39 cellular contexts compared by ENCODE assay signal in the genomic region with DNA sequence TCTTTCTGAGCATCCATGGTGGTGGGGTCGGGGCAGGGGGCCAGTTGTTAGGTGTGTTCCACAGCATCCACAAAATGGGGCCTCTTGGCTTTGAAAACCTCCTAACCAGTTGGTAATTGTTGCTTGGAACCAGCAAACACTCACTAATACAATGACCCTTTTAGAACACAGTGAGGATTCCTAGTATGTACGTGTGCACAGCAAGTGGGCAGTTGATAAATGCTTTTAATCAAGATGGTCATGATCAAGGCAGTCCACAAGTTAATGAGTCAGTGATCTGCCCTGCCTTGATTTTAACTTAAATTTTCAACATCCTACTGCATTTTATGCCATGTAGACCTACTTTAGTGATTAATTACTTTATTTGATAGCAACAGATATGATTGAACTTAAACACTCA.
"Had no signal": no experiment of that assay in that cellular context is flagged by ENCODE, and none has a peak within 500 bp of the region (broad histone marks: within the 10 kb centered on the region; RNA-seq: fewer than 3 reads in every experiment).

No MANE protein-coding gene starts in this region.

- H3K36me3 ChIP-seq: adrenal gland, ascending aorta, brain microvascular endothelial cell, breast epithelium, cardiac muscle cell had no signal

- FAIRE-seq: bronchial epithelial cell had no signal

- H3K9me3 Mint-ChIP-seq: activated naive CD4-positive, alpha-beta T cell treated with anti-CD3 and anti-CD28 coated beads for 36 hours; activated naive CD4-positive, alpha-beta T cell treated with anti-CD3 and anti-CD28 coated beads, Interleukin-2, amount 10 ng/mL, durations not matched to agents 7 days and 5 days; activated naive CD4-positive, alpha-beta T cell treated with anti-CD3 and anti-CD28 coated beads, Interleukin-2, amount 50 U/mL, for 24 hours; activated naive CD4-positive, alpha-beta T cell treated with anti-CD3 and anti-CD28 coated beads, Interleukin-2, amount 50 U/mL, for 72 hours; activated naive CD8-positive, alpha-beta T cell treated with anti-CD3 and anti-CD28 coated beads, Interleukin-2, amount 10 ng/mL, durations not matched to agents 7 days and 5 days; activated naive CD8-positive, alpha-beta T cell treated with anti-CD3 and anti-CD28 coated beads, Interleukin-2, amount 50 U/mL, for 24 hours; activated T-cell treated with anti-CD3 and anti-CD28 coated beads, Interleukin-2, amount 50 U/mL, for 24 hours; activated T-cell treated with anti-CD3 and anti-CD28 coated beads, Interleukin-2, amount 50 U/mL, for 4 hours; activated T-cell treated with anti-CD3 and anti-CD28 coated beads, Interleukin-2, amount 50 U/mL, for 72 hours; activated T-helper 1 cell treated with anti-CD3 and anti-CD28 coated beads, Interleukin-12 subunit alpha, Interleukin-12 subunit beta, Interleukin-2, Interleukin-4 antibody, amounts not matched to agents 30 ng/mL and 10 ng/mL and 1 ng/mL, durations not matched to agents 14 hours and 24 hours and 36 hours; activated T-helper 17 cell treated with anti-CD3 and anti-CD28 coated beads, Interleukin-2, amount 50 U/mL, for 72 hours; activated T-helper 2 cell treated with anti-CD3 and anti-CD28 coated beads, Interferon-gamma antibody, Interleukin-2, Interleukin-4, amounts not matched to agents 10 μg/mL and 5 μg/mL and 100 μg/mL, durations not matched to agents 14 hours and 24 hours and 36 hours; brain; central memory CD8-positive, alpha-beta T cell had no signal

- H3K9me3 ChIP-seq: adrenal gland, ascending aorta, body of pancreas, breast epithelium had no signal

- DNase-seq: activated effector memory CD4-positive, alpha-beta T cell treated with anti-CD3 and anti-CD28 coated beads, Interleukin-2, amount 50 U/mL, for 16 hours; activated effector memory CD4-positive, alpha-beta T cell treated with Interleukin-2 at 50 U/mL for 16 hours; activated gamma-delta T cell; activated gamma-delta T cell treated with Interleukin-2 at 50 U/mL for 16 hours; activated naive CD4-positive, alpha-beta T cell; activated naive CD4-positive, alpha-beta T cell treated with anti-CD3 and anti-CD28 coated beads for 36 hours; activated naive CD4-positive, alpha-beta T cell treated with anti-CD3 and anti-CD28 coated beads, Interleukin-2, amount 10 ng/mL, durations not matched to agents 7 days and 5 days; activated naive CD4-positive, alpha-beta T cell treated with anti-CD3 and anti-CD28 coated beads, Interleukin-2, amount 50 U/mL, for 16 hours; activated naive CD4-positive, alpha-beta T cell treated with Interleukin-2 at 50 U/mL for 16 hours; activated naive CD8-positive, alpha-beta T cell treated with anti-CD3 and anti-CD28 coated beads for 36 hours; activated naive CD8-positive, alpha-beta T cell treated with anti-CD3 and anti-CD28 coated beads, Interleukin-2, amount 10 ng/mL, durations not matched to agents 7 days and 5 days; activated naive CD8-positive, alpha-beta T cell treated with anti-CD3 and anti-CD28 coated beads, Interleukin-2, amount 50 U/mL, for 24 hours; activated T-cell treated with anti-CD3 and anti-CD28 coated beads, Interleukin-2, amount 50 U/mL, for 1 hour; activated T-cell treated with anti-CD3 and anti-CD28 coated beads, Interleukin-2, amount 50 U/mL, for 24 hours; activated T-cell treated with anti-CD3 and anti-CD28 coated beads, Interleukin-2, amount 50 U/mL, for 4 hours; activated T-cell treated with anti-CD3 and anti-CD28 coated beads, Interleukin-2, amount 50 U/mL, for 48 hours; activated T-cell treated with anti-CD3 and anti-CD28 coated beads, Interleukin-2, amount 50 U/mL, for 72 hours; adrenal gland; amniotic stem cell; amygdala; anterior cingulate cortex; aorta; body of pancreas; brain microvascular endothelial cell; caudate nucleus; central memory CD4-positive, alpha-beta T cell; cerebellar nuclear complex had no signal

- H3K27ac Mint-ChIP-seq: activated naive CD4-positive, alpha-beta T cell treated with anti-CD3 and anti-CD28 coated beads for 36 hours; activated naive CD4-positive, alpha-beta T cell treated with anti-CD3 and anti-CD28 coated beads, Interleukin-2, amount 10 ng/mL, durations not matched to agents 7 days and 5 days; activated naive CD4-positive, alpha-beta T cell treated with anti-CD3 and anti-CD28 coated beads, Interleukin-2, amount 50 U/mL, for 24 hours; activated naive CD4-positive, alpha-beta T cell treated with anti-CD3 and anti-CD28 coated beads, Interleukin-2, amount 50 U/mL, for 72 hours; activated naive CD8-positive, alpha-beta T cell; activated naive CD8-positive, alpha-beta T cell treated with anti-CD3 and anti-CD28 coated beads for 36 hours; activated naive CD8-positive, alpha-beta T cell treated with anti-CD3 and anti-CD28 coated beads, Interleukin-2, amount 10 ng/mL, durations not matched to agents 7 days and 5 days; activated naive CD8-positive, alpha-beta T cell treated with anti-CD3 and anti-CD28 coated beads, Interleukin-2, amount 50 U/mL, for 24 hours; activated T-cell treated with anti-CD3 and anti-CD28 coated beads, Interleukin-2, amount 50 U/mL, for 24 hours; activated T-cell treated with anti-CD3 and anti-CD28 coated beads, Interleukin-2, amount 50 U/mL, for 72 hours; activated T-helper 1 cell treated with anti-CD3 and anti-CD28 coated beads, Interleukin-12 subunit alpha, Interleukin-12 subunit beta, Interleukin-2, Interleukin-4 antibody, amounts not matched to agents 30 ng/mL and 10 ng/mL and 1 ng/mL, durations not matched to agents 14 hours and 24 hours and 36 hours; activated T-helper 17 cell treated with anti-CD3 and anti-CD28 coated beads, Interleukin-2, amount 50 U/mL, for 72 hours; activated T-helper 2 cell treated with anti-CD3 and anti-CD28 coated beads, Interferon-gamma antibody, Interleukin-2, Interleukin-4, amounts not matched to agents 10 μg/mL and 5 μg/mL and 100 μg/mL, durations not matched to agents 14 hours and 24 hours and 36 hours; brain had no signal

- H3K4me1 Mint-ChIP-seq: activated naive CD4-positive, alpha-beta T cell treated with anti-CD3 and anti-CD28 coated beads, Interleukin-2, amount 10 ng/mL, durations not matched to agents 7 days and 5 days; activated naive CD4-positive, alpha-beta T cell treated with anti-CD3 and anti-CD28 coated beads, Interleukin-2, amount 50 U/mL, for 24 hours; activated naive CD8-positive, alpha-beta T cell treated with anti-CD3 and anti-CD28 coated beads for 36 hours; activated naive CD8-positive, alpha-beta T cell treated with anti-CD3 and anti-CD28 coated beads, Interleukin-2, amount 10 ng/mL, durations not matched to agents 7 days and 5 days; activated naive CD8-positive, alpha-beta T cell treated with anti-CD3 and anti-CD28 coated beads, Interleukin-2, amount 50 U/mL, for 24 hours; activated T-helper 17 cell treated with anti-CD3 and anti-CD28 coated beads, Interleukin-2, amount 50 U/mL, for 72 hours; brain; central memory CD8-positive, alpha-beta T cell had no signal

- H3K4me1 ChIP-seq: adrenal gland, ascending aorta, body of pancreas, breast epithelium had no signal

- H3K27ac ChIP-seq: adrenal gland, ascending aorta, body of pancreas, brain microvascular endothelial cell, breast epithelium, cardiac muscle cell had no signal

- H3K27me3 ChIP-seq: adrenal gland, ascending aorta, body of pancreas, brain microvascular endothelial cell, breast epithelium, cardiac muscle cell had no signal

- H3K4me3 ChIP-seq: adrenal gland, ascending aorta, body of pancreas, breast epithelium, cardiac muscle cell had no signal

- H3K36me3 Mint-ChIP-seq: activated naive CD4-positive, alpha-beta T cell treated with anti-CD3 and anti-CD28 coated beads, Interleukin-2, amount 10 ng/mL, durations not matched to agents 7 days and 5 days; activated naive CD4-positive, alpha-beta T cell treated with anti-CD3 and anti-CD28 coated beads, Interleukin-2, amount 50 U/mL, for 24 hours; activated naive CD4-positive, alpha-beta T cell treated with anti-CD3 and anti-CD28 coated beads, Interleukin-2, amount 50 U/mL, for 72 hours; activated naive CD8-positive, alpha-beta T cell; activated naive CD8-positive, alpha-beta T cell treated with anti-CD3 and anti-CD28 coated beads for 36 hours; activated naive CD8-positive, alpha-beta T cell treated with anti-CD3 and anti-CD28 coated beads, Interleukin-2, amount 10 ng/mL, durations not matched to agents 7 days and 5 days; brain had no signal

- H3K27me3 Mint-ChIP-seq: activated naive CD4-positive, alpha-beta T cell treated with anti-CD3 and anti-CD28 coated beads, Interleukin-2, amount 10 ng/mL, durations not matched to agents 7 days and 5 days; activated naive CD4-positive, alpha-beta T cell treated with anti-CD3 and anti-CD28 coated beads, Interleukin-2, amount 50 U/mL, for 24 hours; activated naive CD8-positive, alpha-beta T cell; activated naive CD8-positive, alpha-beta T cell treated with anti-CD3 and anti-CD28 coated beads for 36 hours; activated naive CD8-positive, alpha-beta T cell treated with anti-CD3 and anti-CD28 coated beads, Interleukin-2, amount 10 ng/mL, durations not matched to agents 7 days and 5 days; activated naive CD8-positive, alpha-beta T cell treated with anti-CD3 and anti-CD28 coated beads, Interleukin-2, amount 50 U/mL, for 24 hours; activated T-cell treated with anti-CD3 and anti-CD28 coated beads, Interleukin-2, amount 50 U/mL, for 24 hours; activated T-helper 17 cell treated with anti-CD3 and anti-CD28 coated beads, Interleukin-2, amount 50 U/mL, for 72 hours; brain; central memory CD8-positive, alpha-beta T cell had no signal

- H3K4me3 Mint-ChIP-seq: activated naive CD4-positive, alpha-beta T cell treated with anti-CD3 and anti-CD28 coated beads for 36 hours; activated naive CD4-positive, alpha-beta T cell treated with anti-CD3 and anti-CD28 coated beads, Interleukin-2, amount 10 ng/mL, durations not matched to agents 7 days and 5 days; activated naive CD4-positive, alpha-beta T cell treated with anti-CD3 and anti-CD28 coated beads, Interleukin-2, amount 50 U/mL, for 24 hours; activated naive CD8-positive, alpha-beta T cell; activated naive CD8-positive, alpha-beta T cell treated with anti-CD3 and anti-CD28 coated beads for 36 hours; activated naive CD8-positive, alpha-beta T cell treated with anti-CD3 and anti-CD28 coated beads, Interleukin-2, amount 10 ng/mL, durations not matched to agents 7 days and 5 days; activated naive CD8-positive, alpha-beta T cell treated with anti-CD3 and anti-CD28 coated beads, Interleukin-2, amount 50 U/mL, for 24 hours; activated T-cell treated with anti-CD3 and anti-CD28 coated beads, Interleukin-2, amount 50 U/mL, for 24 hours; activated T-cell treated with anti-CD3 and anti-CD28 coated beads, Interleukin-2, amount 50 U/mL, for 4 hours; activated T-cell treated with anti-CD3 and anti-CD28 coated beads, Interleukin-2, amount 50 U/mL, for 72 hours; activated T-helper 1 cell treated with anti-CD3 and anti-CD28 coated beads, Interleukin-12 subunit alpha, Interleukin-12 subunit beta, Interleukin-2, Interleukin-4 antibody, amounts not matched to agents 30 ng/mL and 10 ng/mL and 1 ng/mL, durations not matched to agents 14 hours and 24 hours and 36 hours; activated T-helper 17 cell treated with anti-CD3 and anti-CD28 coated beads, Interleukin-2, amount 50 U/mL, for 72 hours; brain; central memory CD8-positive, alpha-beta T cell had no signal
